Comparison of ENCODE assay signal across 8 cellular contexts in genomic region chr2:26068602-26069298, GRCh38. TPM values are rescaled to one million over a fixed set of nuclear protein-coding genes. Genes with fewer than 3 reads are reported as not detected.
DNase-seq lines count a peak whose midpoint lies in the region; ATAC-seq and TF ChIP-seq lines count a peak whose summit lies in the region.

No MANE protein-coding gene starts in this region.

- peak; percentile 12 to 45 for DNase-seq in activated CD8-positive, alpha-beta memory T cell treated with anti-CD3 and anti-CD28 coated beads for 4 hours (ENCODE audit: low read depth in 2 of 2)
- DNase-seq in activated CD8-positive, alpha-beta memory T cell treated with anti-CD3 and anti-CD28 coated beads, Interleukin-2, amount 50 U/mL, for 48 hours: no peak
- DNase-seq in HCEC 1CT: peak; percentile 88
- peak; percentile 88 for DNase-seq in M059J (ENCODE audit: low read depth)
- DNase-seq in activated CD4-positive, alpha-beta memory T cell treated with anti-CD3 and anti-CD28 coated beads, Interleukin-2, amount 10 ng/mL, durations not matched to agents 7 days and 5 days: peak; percentile 71
- DNase-seq in foreskin keratinocyte: peak; percentile 68 to 83
- peak; percentile 17 for DNase-seq in stimulated activated CD4-positive, alpha-beta T cell treated with anti-CD3 and anti-CD28 coated beads, Interleukin-4, amount 100 ng/mL, for 1 hour
- no peak for DNase-seq in posterior vena cava (ENCODE audit: low spot score)

- CTCF ChIA-PET in activated CD4-positive, alpha-beta memory T cell treated with anti-CD3 and anti-CD28 coated beads, Interleukin-2, amount 10 ng/mL, durations not matched to agents 7 days and 5 days (lab: Charles Lee): interaction anchor here (0.6 to 1.7 kb wide), 6 partner anchors 12 to 396 kb away, joined by 3 to 7 read pairs (median 4); partner anchors contain the start of genes DTNB and RAB10

- H3K4me3 Mint-ChIP-seq in activated CD4-positive, alpha-beta memory T cell treated with anti-CD3 and anti-CD28 coated beads, Interleukin-2, amount 10 ng/mL, durations not matched to agents 7 days and 5 days: peak overlapping the region; percentile 68

- POLR2A ChIA-PET in activated CD4-positive, alpha-beta memory T cell treated with anti-CD3 and anti-CD28 coated beads, Interleukin-2, amount 10 ng/mL, durations not matched to agents 7 days and 5 days (lab: Charles Lee): interaction anchor here (0.6 to 11.7 kb wide), 19 partner anchors 9 to 1595 kb away, joined by 3 to 171 read pairs (median 3); partner anchors contain the start of genes ADGRF3, HADHA, HADHB and RAB10

- no peak for TF ChIP-seq CTCF in foreskin keratinocyte (conservative IDR thresholded peaks at IDR 0.05)

- intact Hi-C loops in posterior vena cava (cut with DNase I): loop anchor here in 1 of 2 donors (1.0 kb wide), 1 partner anchor 26 kb away; no protein-coding TSS in a partner anchor

- H3K4me1 Mint-ChIP-seq in activated CD4-positive, alpha-beta memory T cell treated with anti-CD3 and anti-CD28 coated beads, Interleukin-2, amount 10 ng/mL, durations not matched to agents 7 days and 5 days: peaks cover 71% of the 10 kb centered on the region

- peaks cover 30% of the 10 kb centered on the region for H3K36me3 Mint-ChIP-seq in activated CD4-positive, alpha-beta memory T cell treated with anti-CD3 and anti-CD28 coated beads, Interleukin-2, amount 10 ng/mL, durations not matched to agents 7 days and 5 days (ENCODE audit: low read depth)

- ATAC-seq in foreskin keratinocyte: peak; percentile 93

- H3K9me3 Mint-ChIP-seq in activated CD4-positive, alpha-beta memory T cell treated with anti-CD3 and anti-CD28 coated beads, Interleukin-2, amount 10 ng/mL, durations not matched to agents 7 days and 5 days: no peaks in the 10 kb centered on the region

- H3K27ac ChIP-seq in foreskin keratinocyte: peak overlapping the region; percentile 20

- peaks cover 18% of the 10 kb centered on the region for H3K4me1 ChIP-seq in foreskin keratinocyte

- H3K27me3 Mint-ChIP-seq in activated CD4-positive, alpha-beta memory T cell treated with anti-CD3 and anti-CD28 coated beads, Interleukin-2, amount 10 ng/mL, durations not matched to agents 7 days and 5 days: no peaks in the 10 kb centered on the region

- H3K27ac Mint-ChIP-seq in activated CD4-positive, alpha-beta memory T cell treated with anti-CD3 and anti-CD28 coated beads, Interleukin-2, amount 10 ng/mL, durations not matched to agents 7 days and 5 days: peak overlapping the region; percentile 95

- no peaks in the 10 kb centered on the region for H3K27me3 ChIP-seq in foreskin keratinocyte

RNA-seq across cellular contexts. Expression of gene RAB10, which starts 34.9 kb away (rescaled TPM):
- 71.0 and 115 TPM in 2 replicates for total RNA-seq in M059J (2014; rRNA removed; shearing (Covaris generic))
- total RNA-seq in activated CD4-positive, alpha-beta memory T cell treated with anti-CD3 and anti-CD28 coated beads, Interleukin-2, amount 10 ng/mL, durations not matched to agents 7 days and 5 days: 100 to 1,000 TPM; 116 to 117 TPM
- 115 and 120 TPM in 2 replicates for total RNA-seq in foreskin keratinocyte
- 62.3 and 72.1 TPM in 2 replicates for polyA plus RNA-seq in foreskin keratinocyte
- 10 to 100 TPM; 86.1 to 94.6 TPM for total RNA-seq in posterior vena cava

Comparison
In these comparisons a context has a peak if more than half of its experiments do, and no peak if none do; other contexts are left out.
1. DNase-seq: peak in activated CD8-positive, alpha-beta memory T cell treated with anti-CD3 and anti-CD28 coated beads for 4 hours (2 of 2), HCEC 1CT (single experiment), M059J (single experiment), activated CD4-positive, alpha-beta memory T cell treated with anti-CD3 and anti-CD28 coated beads, Interleukin-2, amount 10 ng/mL, durations not matched to agents 7 days and 5 days (single experiment), foreskin keratinocyte (2 of 2) and stimulated activated CD4-positive, alpha-beta T cell treated with anti-CD3 and anti-CD28 coated beads, Interleukin-4, amount 100 ng/mL, for 1 hour (single experiment); none in activated CD8-positive, alpha-beta memory T cell treated with anti-CD3 and anti-CD28 coated beads, Interleukin-2, amount 50 U/mL, for 48 hours (single experiment) and posterior vena cava (single experiment).